35 cellular contexts compared by ENCODE assay signal in genomic region chr18:70113511-70113910, GRCh38.
"Had no signal": no experiment of that assay in that cellular context is flagged by ENCODE, and none has a peak within 500 bp of the region (broad histone marks: within the 10 kb centered on the region; RNA-seq: fewer than 3 reads in every experiment).

No MANE protein-coding gene starts in this region.

- DNase-seq: Karpas-422, Kasumi-1, MG63, MM.1S, MV-4-11, NCI-H1048, NCI-H1092, NCI-H1092 treated with DMSO at 0.1 percent for 48 hours, NCI-H1105, NCI-H1105 treated with DMSO at 0.1 percent for 48 hours, NCI-H1417, NCI-H1417 treated with DMSO at 0.1 percent for 48 hours, NCI-H1436, NCI-H1436 treated with DMSO at 0.1 percent for 48 hours, NCI-H146, NCI-H1694, NCI-H1694 treated with DMSO at 0.1 percent for 48 hours, NCI-H187, NCI-H187 treated with DMSO at 0.1 percent for 48 hours, NCI-H1930, NCI-H2029, NCI-H2029 treated with DMSO at 0.1 percent for 48 hours, NCI-H2081, NCI-H2081 treated with DMSO at 0.1 percent for 48 hours, NCI-H2107, NCI-H2171, NCI-H2171 treated with DMSO at 0.1 percent for 48 hours, NCI-H2227 treated with DMSO at 0.1 percent for 48 hours, NCI-H226, NCI-H345, NCI-H446, NCI-H446 treated with DMSO at 0.1 percent for 48 hours, NCI-H510A, NCI-H510A treated with DMSO at 0.1 percent for 48 hours, NCI-H524 had no signal

- H3K9me3 ChIP-seq: MG63 had no signal

- H3K4me3 ChIP-seq: MG63 had no signal

- H3K27me3 ChIP-seq: MG63 had no signal
